35 cellular contexts compared by ENCODE assay signal in genomic region chr6:167302074-167302473, GRCh38. TPM values are rescaled to one million over a fixed set of nuclear protein-coding genes. Genes with fewer than 3 reads are reported as not detected.
"Had no signal": no experiment of that assay in that cellular context is flagged by ENCODE, and none has a peak within 500 bp of the region (broad histone marks: within the 10 kb centered on the region; RNA-seq: fewer than 3 reads in every experiment).

No MANE protein-coding gene starts in this region.

- H3K27ac ChIP-seq: heart right ventricle, hepatocyte, left lung, lower lobe of right lung, neural progenitor cell, neutrophil, parathyroid adenoma, sigmoid colon, tibial nerve, uterus had no signal

- H3K4me2 ChIP-seq: hepatocyte, neural progenitor cell had no signal

- H3K27ac Mint-ChIP-seq: naive B cell; natural killer cell; nephron progenitor cell; stimulated activated memory B cell treated with anti-CD40 and anti-IgM and Interleukin-4, amounts not matched to agents 10 μg/mL and 1 μg/mL and 100 μg/mL, for 72 hours; stimulated activated naive CD8-positive, alpha-beta T cell treated with anti-CD3 and anti-CD28 coated beads, Interleukin-15, Interleukin-2, amounts not matched to agents 100 ng/mL and 50 ng/mL, for 24 hours; type B pancreatic cell had no signal

- H3K27me3 ChIP-seq: hepatocyte, left lung, neural progenitor cell, neutrophil, sigmoid colon, tibial nerve, uterus had no signal

- H3K9ac ChIP-seq: neural progenitor cell, parathyroid adenoma had no signal

- H2AFZ ChIP-seq: hepatocyte, neural progenitor cell, parathyroid adenoma had no signal

- H3K9me3 Mint-ChIP-seq: natural killer cell; neural progenitor cell; stimulated activated naive CD8-positive, alpha-beta T cell treated with anti-CD3 and anti-CD28 coated beads, Interleukin-15, Interleukin-2, amounts not matched to agents 100 ng/mL and 50 ng/mL, for 24 hours had no signal

- H3K4me3 Mint-ChIP-seq: naive B cell; natural killer cell; nephron progenitor cell; neural progenitor cell; stimulated activated memory B cell treated with anti-CD40 and anti-IgM and Interleukin-4, amounts not matched to agents 10 μg/mL and 1 μg/mL and 100 μg/mL, for 72 hours; stimulated activated naive CD8-positive, alpha-beta T cell treated with anti-CD3 and anti-CD28 coated beads, Interleukin-15, Interleukin-2, amounts not matched to agents 100 ng/mL and 50 ng/mL, for 24 hours; type B pancreatic cell had no signal

- FAIRE-seq: small intestine had no signal

- ATAC-seq: left lung; lower lobe of right lung; natural killer cell; stimulated activated memory B cell treated with anti-CD40 and anti-IgM and Interleukin-4, amounts not matched to agents 10 μg/mL and 1 μg/mL and 100 μg/mL, for 72 hours had no signal

- H3K4me1 ChIP-seq: left lung, lower lobe of right lung, neural progenitor cell, parathyroid adenoma, tibial nerve, uterus had no signal

- H3K4me1 Mint-ChIP-seq: natural killer cell had no signal

- DNase-seq: heart right ventricle; islet precursor cell; left lung; lower lobe of right lung; mammary epithelial cell; mesenchymal stem cell; naive B cell; natural killer cell; nephron progenitor cell; occipital lobe; retina; right cardiac atrium; sigmoid colon; small intestine; stimulated activated CD4-positive, alpha-beta T cell treated with anti-CD3 and anti-CD28 coated beads, Interleukin-1b, Interleukin-23, amount 100 ng/mL, for 48 hours; stimulated activated CD4-positive, alpha-beta T cell treated with anti-CD3 and anti-CD28 coated beads, Interleukin-2, amount 100 ng/mL, for 48 hours; stimulated activated CD4-positive, alpha-beta T cell treated with anti-CD3 and anti-CD28 coated beads, Interleukin-4, amount 100 ng/mL, for 4 hours; stimulated activated CD8-positive, alpha-beta memory T cell treated with anti-CD3 and anti-CD28 coated beads, Interleukin-4, amount 100 ng/mL, for 48 hours; uterus had no signal

- H3K4me3 ChIP-seq: heart right ventricle, hepatocyte, left lung, lower lobe of right lung, neural progenitor cell, sigmoid colon, tibial nerve, uterus had no signal

- H3K79me2 ChIP-seq: hepatocyte, parathyroid adenoma had no signal

- H3K36me3 ChIP-seq: heart right ventricle, left lung, lower lobe of right lung, neural progenitor cell, neutrophil, sigmoid colon, tibial nerve, uterus had no signal

- H3K9me3 ChIP-seq: left lung, lower lobe of right lung, neutrophil, sigmoid colon, tibial nerve, uterus had no signal

- H3K36me3 Mint-ChIP-seq: natural killer cell; neural progenitor cell; stimulated activated memory B cell treated with anti-CD40 and anti-IgM and Interleukin-4, amounts not matched to agents 10 μg/mL and 1 μg/mL and 100 μg/mL, for 72 hours had no signal

RNA-seq across cellular contexts. Expression of gene UNC93A, which starts 11.0 kb away (rescaled TPM):
- total RNA-seq: heart right ventricle, kidney epithelial cell, left lung, lower lobe of right lung, mammary epithelial cell, mononuclear cell, natural killer cell, occipital lobe, osteocyte, posterior vena cava, pulmonary artery endothelial cell, right cardiac atrium, sigmoid colon, subcutaneous adipose tissue, temporal lobe, tibial nerve, ureter had no signal
- polyA plus RNA-seq: heart right ventricle, mammary epithelial cell, right cardiac atrium had no signal

RNA-seq across cellular contexts. Expression of gene TTLL2, which starts 22.8 kb away (rescaled TPM):
- total RNA-seq: heart right ventricle, hepatocyte, kidney epithelial cell, left lung, lower lobe of right lung, mammary epithelial cell, mononuclear cell, natural killer cell, osteocyte, posterior vena cava, pulmonary artery endothelial cell, right cardiac atrium, sigmoid colon, subcutaneous adipose tissue, tibial nerve, ureter, uterus had no signal
- polyA plus RNA-seq: heart right ventricle, mammary epithelial cell, right cardiac atrium, sigmoid colon, small intestine had no signal
